37 cellular contexts compared by ENCODE assay signal in the genomic region with DNA sequence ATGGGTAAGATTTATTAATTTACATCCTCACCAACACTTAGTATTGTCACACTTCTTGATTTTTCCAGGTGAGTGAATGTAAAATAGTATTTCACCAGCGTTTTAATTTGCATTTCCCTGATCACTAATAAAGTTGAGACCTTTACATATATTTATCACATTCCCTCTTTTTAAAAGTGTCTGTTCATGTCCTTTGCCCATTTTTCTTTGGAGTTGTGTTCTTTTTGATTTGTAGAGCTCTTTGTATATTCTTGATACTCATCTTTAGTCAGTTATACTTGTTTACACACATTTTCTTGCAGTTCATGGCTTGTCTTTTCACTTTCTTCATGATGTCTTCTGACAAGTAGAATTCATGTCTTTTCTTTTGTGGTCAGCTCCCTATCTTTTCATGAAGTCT. TPM values are rescaled to one million over a fixed set of nuclear protein-coding genes. Genes with fewer than 3 reads are reported as not detected.
"Had no signal": no experiment of that assay in that cellular context is flagged by ENCODE, and none has a peak within 500 bp of the region (broad histone marks: within the 10 kb centered on the region; RNA-seq: fewer than 3 reads in every experiment).

No MANE protein-coding gene starts in this region.

- H3K36me3 Mint-ChIP-seq: activated naive CD4-positive, alpha-beta T cell treated with anti-CD3 and anti-CD28 coated beads, Interleukin-2, amount 50 U/mL, for 72 hours; activated naive CD8-positive, alpha-beta T cell treated with anti-CD3 and anti-CD28 coated beads for 36 hours had no signal

- H3K4me3 ChIP-seq: adrenal gland, body of pancreas, breast epithelium had no signal

- H3K9me3 Mint-ChIP-seq: activated CD8-positive, alpha-beta T cell treated with anti-CD3 and anti-CD28 coated beads for 36 hours; activated naive CD4-positive, alpha-beta T cell treated with anti-CD3 and anti-CD28 coated beads for 36 hours; activated naive CD4-positive, alpha-beta T cell treated with anti-CD3 and anti-CD28 coated beads, Interleukin-2, amount 50 U/mL, for 72 hours; activated T-cell treated with anti-CD3 and anti-CD28 coated beads, Interleukin-2, amount 50 U/mL, for 4 hours; activated T-cell treated with anti-CD3 and anti-CD28 coated beads, Interleukin-2, amount 50 U/mL, for 72 hours; activated T-helper 1 cell treated with anti-CD3 and anti-CD28 coated beads, Interleukin-12 subunit alpha, Interleukin-12 subunit beta, Interleukin-2, Interleukin-4 antibody, amounts not matched to agents 30 ng/mL and 10 ng/mL and 1 ng/mL, durations not matched to agents 14 hours and 24 hours and 36 hours; activated T-helper 17 cell treated with anti-CD3 and anti-CD28 coated beads, Interleukin-2, amount 50 U/mL, for 72 hours; T-helper 1 cell treated with Interleukin-12 subunit alpha and Interleukin-12 subunit beta and Interleukin-4 antibody, amounts not matched to agents 30 μg/mL and 1 μg/mL, for 36 hours had no signal

- H3K4me3 Mint-ChIP-seq: activated B cell treated with CpG ODN at 0.5 μM for 24 hours; activated CD4-positive, alpha-beta memory T cell treated with anti-CD3 and anti-CD28 coated beads for 36 hours; activated CD4-positive, alpha-beta T cell treated with anti-CD3 and anti-CD28 coated beads, Interleukin-2, amount 10 ng/mL, durations not matched to agents 24 days and 14 days; activated CD8-positive, alpha-beta T cell treated with anti-CD3 and anti-CD28 coated beads for 36 hours; activated naive CD4-positive, alpha-beta T cell treated with anti-CD3 and anti-CD28 coated beads for 36 hours; activated naive CD8-positive, alpha-beta T cell treated with anti-CD3 and anti-CD28 coated beads for 36 hours; activated T-cell treated with anti-CD3 and anti-CD28 coated beads, Interleukin-2, amount 50 U/mL, for 4 hours; activated T-cell treated with anti-CD3 and anti-CD28 coated beads, Interleukin-2, amount 50 U/mL, for 72 hours; activated T-helper 1 cell treated with anti-CD3 and anti-CD28 coated beads, Interleukin-12 subunit alpha, Interleukin-12 subunit beta, Interleukin-2, Interleukin-4 antibody, amounts not matched to agents 30 ng/mL and 10 ng/mL and 1 ng/mL, durations not matched to agents 14 hours and 24 hours and 36 hours; activated T-helper 17 cell treated with anti-CD3 and anti-CD28 coated beads, Interleukin-2, amount 50 U/mL, for 72 hours; T-helper 1 cell treated with Interleukin-12 subunit alpha and Interleukin-12 subunit beta and Interleukin-4 antibody, amounts not matched to agents 30 μg/mL and 1 μg/mL, for 36 hours; T-helper 2 cell treated with Interferon-gamma antibody and Interleukin-4, amounts not matched to agents 5 μg/mL and 100 μg/mL, for 36 hours had no signal

- H3K27me3 ChIP-seq: adrenal gland, body of pancreas, breast epithelium had no signal

- ATAC-seq: activated CD8-positive, alpha-beta T cell treated with anti-CD3 and anti-CD28 coated beads for 36 hours; activated naive CD4-positive, alpha-beta T cell treated with anti-CD3 and anti-CD28 coated beads, Interleukin-2, amount 50 U/mL, for 72 hours; activated T-cell treated with anti-CD3 and anti-CD28 coated beads, Interleukin-2, amount 50 U/mL, for 4 hours; activated T-cell treated with anti-CD3 and anti-CD28 coated beads, Interleukin-2, amount 50 U/mL, for 72 hours; activated T-helper 17 cell treated with anti-CD3 and anti-CD28 coated beads, Interleukin-2, amount 50 U/mL, for 72 hours; body of pancreas had no signal

- H3K36me3 ChIP-seq: adrenal gland, brain microvascular endothelial cell, breast epithelium had no signal

- H3K4me1 Mint-ChIP-seq: activated T-helper 17 cell treated with anti-CD3 and anti-CD28 coated beads, Interleukin-2, amount 50 U/mL, for 72 hours had no signal

- H3K9me3 ChIP-seq: adrenal gland, body of pancreas, breast epithelium had no signal

- H3K27ac ChIP-seq: adrenal gland, brain microvascular endothelial cell, breast epithelium had no signal

- H3K27ac Mint-ChIP-seq: activated B cell treated with CpG ODN at 0.5 μM for 24 hours; activated CD4-positive, alpha-beta memory T cell treated with anti-CD3 and anti-CD28 coated beads for 36 hours; activated CD4-positive, alpha-beta T cell treated with anti-CD3 and anti-CD28 coated beads, Interleukin-2, amount 10 ng/mL, durations not matched to agents 24 days and 14 days; activated CD8-positive, alpha-beta T cell treated with anti-CD3 and anti-CD28 coated beads for 36 hours; activated naive CD4-positive, alpha-beta T cell treated with anti-CD3 and anti-CD28 coated beads for 36 hours; activated naive CD4-positive, alpha-beta T cell treated with anti-CD3 and anti-CD28 coated beads, Interleukin-2, amount 50 U/mL, for 72 hours; activated naive CD8-positive, alpha-beta T cell treated with anti-CD3 and anti-CD28 coated beads for 36 hours; activated T-cell treated with anti-CD3 and anti-CD28 coated beads, Interleukin-2, amount 50 U/mL, for 72 hours; activated T-helper 1 cell treated with anti-CD3 and anti-CD28 coated beads, Interleukin-12 subunit alpha, Interleukin-12 subunit beta, Interleukin-2, Interleukin-4 antibody, amounts not matched to agents 30 ng/mL and 10 ng/mL and 1 ng/mL, durations not matched to agents 14 hours and 24 hours and 36 hours; activated T-helper 17 cell treated with anti-CD3 and anti-CD28 coated beads, Interleukin-2, amount 50 U/mL, for 72 hours; T-helper 1 cell treated with Interleukin-12 subunit alpha and Interleukin-12 subunit beta and Interleukin-4 antibody, amounts not matched to agents 30 μg/mL and 1 μg/mL, for 36 hours; T-helper 2 cell treated with Interferon-gamma antibody and Interleukin-4, amounts not matched to agents 5 μg/mL and 100 μg/mL, for 36 hours had no signal

- DNase-seq: activated B cell treated with CpG ODN at 0.5 μM for 24 hours; activated CD4-positive, alpha-beta memory T cell treated with anti-CD3 and anti-CD28 coated beads for 36 hours; activated CD4-positive, alpha-beta T cell treated with anti-CD3 and anti-CD28 coated beads for 4 hours; activated CD4-positive, alpha-beta T cell treated with anti-CD3 and anti-CD28 coated beads, Interleukin-2, amount 10 ng/mL, durations not matched to agents 24 days and 14 days; activated CD4-positive, alpha-beta T cell treated with anti-CD3 and anti-CD28 coated beads, Interleukin-2, amount 50 U/mL, for 1 hour; activated CD4-positive, alpha-beta T cell treated with anti-CD3 and anti-CD28 coated beads, Interleukin-2, amount 50 U/mL, for 4 hours; activated CD4-positive, CD25-positive, alpha-beta regulatory T cell treated with anti-CD3 and anti-CD28 coated beads, Interleukin-2, amount 50 U/mL, for 72 hours; activated CD8-positive, alpha-beta memory T cell treated with anti-CD3 and anti-CD28 coated beads, Interleukin-2, amount 50 U/mL, for 4 hours; activated CD8-positive, alpha-beta T cell treated with anti-CD3 and anti-CD28 coated beads for 36 hours; activated effector memory CD4-positive, alpha-beta T cell treated with anti-CD3 and anti-CD28 coated beads, Interleukin-2, amount 50 U/mL, for 16 hours; activated gamma-delta T cell treated with Interleukin-2 at 50 U/mL for 16 hours; activated naive CD4-positive, alpha-beta T cell; activated naive CD4-positive, alpha-beta T cell treated with anti-CD3 and anti-CD28 coated beads for 36 hours; activated naive CD4-positive, alpha-beta T cell treated with anti-CD3 and anti-CD28 coated beads, Interleukin-2, amount 50 U/mL, for 16 hours; activated naive CD8-positive, alpha-beta T cell treated with anti-CD3 and anti-CD28 coated beads for 36 hours; activated T-cell treated with anti-CD3 and anti-CD28 coated beads for 4 hours; activated T-cell treated with anti-CD3 and anti-CD28 coated beads, Interleukin-2, amount 50 U/mL, for 1 hour; activated T-cell treated with anti-CD3 and anti-CD28 coated beads, Interleukin-2, amount 50 U/mL, for 4 hours; activated T-cell treated with anti-CD3 and anti-CD28 coated beads, Interleukin-2, amount 50 U/mL, for 72 hours; adrenal gland; amniotic stem cell; aorta; body of pancreas; brain microvascular endothelial cell; central memory CD4-positive, alpha-beta T cell; SW 1271; T-helper 1 cell; T-helper 2 cell; T-helper 9 cell had no signal

RNA-seq across cellular contexts. Expression of a gene that starts 2.2 kb away (rescaled TPM):
- total RNA-seq: activated B cell treated with CpG ODN at 0.5 μM for 24 hours; activated CD4-positive, alpha-beta T cell treated with anti-CD3 and anti-CD28 coated beads, Interleukin-2, amount 10 ng/mL, durations not matched to agents 24 days and 14 days; activated naive CD4-positive, alpha-beta T cell treated with anti-CD3 and anti-CD28 coated beads for 36 hours; activated naive CD4-positive, alpha-beta T cell treated with anti-CD3 and anti-CD28 coated beads, Interleukin-2, amount 50 U/mL, for 72 hours; activated T-helper 1 cell treated with anti-CD3 and anti-CD28 coated beads, Interleukin-12 subunit alpha, Interleukin-12 subunit beta, Interleukin-2, Interleukin-4 antibody, amounts not matched to agents 30 ng/mL and 10 ng/mL and 1 ng/mL, durations not matched to agents 14 hours and 24 hours and 36 hours had no signal

RNA-seq across cellular contexts. Expression of a gene that starts 12.8 kb away (rescaled TPM):
- total RNA-seq: activated B cell treated with CpG ODN at 0.5 μM for 24 hours; activated CD4-positive, alpha-beta memory T cell treated with anti-CD3 and anti-CD28 coated beads for 36 hours; activated CD4-positive, alpha-beta T cell treated with anti-CD3 and anti-CD28 coated beads, Interleukin-2, amount 10 ng/mL, durations not matched to agents 24 days and 14 days; activated CD8-positive, alpha-beta memory T cell treated with anti-CD3 and anti-CD28 coated beads for 36 hours; activated CD8-positive, alpha-beta T cell treated with anti-CD3 and anti-CD28 coated beads for 36 hours; activated naive CD4-positive, alpha-beta T cell treated with anti-CD3 and anti-CD28 coated beads for 36 hours; activated naive CD4-positive, alpha-beta T cell treated with anti-CD3 and anti-CD28 coated beads, Interleukin-2, amount 50 U/mL, for 72 hours; activated naive CD8-positive, alpha-beta T cell treated with anti-CD3 and anti-CD28 coated beads for 36 hours; activated T-cell treated with anti-CD3 and anti-CD28 coated beads, Interleukin-2, amount 50 U/mL, for 4 hours; activated T-helper 1 cell treated with anti-CD3 and anti-CD28 coated beads, Interleukin-12 subunit alpha, Interleukin-12 subunit beta, Interleukin-2, Interleukin-4 antibody, amounts not matched to agents 30 ng/mL and 10 ng/mL and 1 ng/mL, durations not matched to agents 14 hours and 24 hours and 36 hours; activated T-helper 17 cell treated with anti-CD3 and anti-CD28 coated beads, Interleukin-2, amount 50 U/mL, for 72 hours; astrocyte had no signal
- polyA plus RNA-seq: aorta had no signal
